ENCODE assay signal across 17 cellular contexts in genomic region chr3:168860592-168860991, GRCh38.
DNase-seq lines count a peak whose midpoint lies in the region; ATAC-seq and TF ChIP-seq lines count a peak whose summit lies in the region.
"Had no signal": no experiment of that assay in that cellular context is flagged by ENCODE, and none has a peak within 500 bp of the region (broad histone marks: within the 10 kb centered on the region; RNA-seq: fewer than 3 reads in every experiment).

No MANE protein-coding gene starts in this region.

- no peak for ATAC-seq in HG02623 (IDR thresholded peaks at IDR 0.05; ENCODE audit: unreplicated experiment)
- ATAC-seq in activated CD8-positive, alpha-beta T cell treated with anti-CD3 and anti-CD28 coated beads for 36 hours = no peak
- ATAC-seq: A549; CD8-positive, alpha-beta T cell had no signal

- H3K27me3 Mint-ChIP-seq in activated CD8-positive, alpha-beta T cell treated with anti-CD3 and anti-CD28 coated beads for 36 hours = no peaks in the 10 kb centered on the region
- H3K27me3 Mint-ChIP-seq: CD4-positive, alpha-beta T cell had no signal

- POLR2A ChIA-PET in activated CD8-positive, alpha-beta T cell treated with anti-CD3 and anti-CD28 coated beads for 36 hours (lab: Charles Lee) = no interaction called here

- H3K27ac ChIP-seq in 22Rv1 (peak overlapping the region; percentile 54), BLaER1 (no peak overlapping the region), hepatocyte (peak overlapping the region; percentile 65), stomach (peak overlapping the region; percentile 3 to 56 (median 44))
- H3K27ac ChIP-seq: A549, C4-2B had no signal

- H3K27me3 ChIP-seq in BLaER1 (no peaks in the 10 kb centered on the region), hepatocyte (no peaks in the 10 kb centered on the region), stomach (no peaks in the 10 kb centered on the region)

- H3K4me3 ChIP-seq in BLaER1 (no peak overlapping the region), hepatocyte (no peak overlapping the region), stomach (no peak overlapping the region)
- H3K4me3 ChIP-seq: A549 had no signal

- TF ChIP-seq EP300 in stomach (IDR thresholded peaks at IDR 0.05) = no peak

- no peaks in the 10 kb centered on the region for H3K79me2 ChIP-seq in hepatocyte

- CTCF ChIA-PET in activated CD8-positive, alpha-beta T cell treated with anti-CD3 and anti-CD28 coated beads for 36 hours (lab: Charles Lee) = no interaction called here

- H2AFZ ChIP-seq in hepatocyte = no peak overlapping the region

- 80% methylated on average over 5 of the region's 5 CpGs for WGBS in hepatocyte (ENCODE audit: low lambda C conversion rate, missing lambda C conversion rate)
- 31 to 66% (median 33%) methylated on average over 5 of the region's 5 CpGs for WGBS in stomach, 5 donors

- H3K9me3 Mint-ChIP-seq in activated CD8-positive, alpha-beta T cell treated with anti-CD3 and anti-CD28 coated beads for 36 hours = peaks cover 7% of the 10 kb centered on the region

- intact Hi-C loops in stomach (cut with DNase I; ENCODE audit: low total_unique reads) = no loop called here
- intact Hi-C loops in activated CD8-positive, alpha-beta T cell treated with anti-CD3 and anti-CD28 coated beads for 36 hours (cut with micrococcal nuclease) = no loop called here

- H3K4me2 ChIP-seq in BLaER1 = peak overlapping the region; percentile 83
- no peak overlapping the region for H3K4me2 ChIP-seq in hepatocyte
- H3K4me2 ChIP-seq: A549 had no signal

- H3K27ac Mint-ChIP-seq in activated CD8-positive, alpha-beta T cell treated with anti-CD3 and anti-CD28 coated beads for 36 hours = no peak overlapping the region
- H3K27ac Mint-ChIP-seq: B cell; CD4-positive, alpha-beta T cell; CD8-positive, alpha-beta T cell had no signal

- no peak overlapping the region for H3K9ac ChIP-seq in BLaER1

- H3K36me3 ChIP-seq in BLaER1 (no peaks in the 10 kb centered on the region), hepatocyte (replicated peaks; ENCODE audit: insufficient read depth, low read depth) (no peaks in the 10 kb centered on the region), stomach (no peaks in the 10 kb centered on the region)

- H3K4me1 ChIP-seq in BLaER1 = peaks cover 48% of the 10 kb centered on the region
- peaks cover 28% of the 10 kb centered on the region for H3K4me1 ChIP-seq in hepatocyte (ENCODE audit: insufficient read depth)
- H3K4me1 ChIP-seq in stomach = peaks cover 0 to 59% (median 18%) of the 10 kb centered on the region in 4 donors
- H3K4me1 ChIP-seq: A549 had no signal

- no peaks in the 10 kb centered on the region for H3K36me3 Mint-ChIP-seq in activated CD8-positive, alpha-beta T cell treated with anti-CD3 and anti-CD28 coated beads for 36 hours (ENCODE audit: low read depth)
- H3K36me3 Mint-ChIP-seq: CD8-positive, alpha-beta T cell had no signal

- no peak for TF ChIP-seq POLR2A in stomach (IDR thresholded peaks at IDR 0.05)

- H3K4me3 Mint-ChIP-seq in activated CD8-positive, alpha-beta T cell treated with anti-CD3 and anti-CD28 coated beads for 36 hours = no peak overlapping the region
- H3K4me3 Mint-ChIP-seq: B cell; CD4-positive, alpha-beta T cell; CD8-positive, alpha-beta T cell had no signal

- no peaks in the 10 kb centered on the region for H3K4me1 Mint-ChIP-seq in activated CD8-positive, alpha-beta T cell treated with anti-CD3 and anti-CD28 coated beads for 36 hours (ENCODE audit: low read depth)
- H3K4me1 Mint-ChIP-seq: B cell had no signal

- DNase-seq in hepatocyte (ENCODE audit: low spot score) (no peak), stomach (no peak), dermis blood vessel endothelial cell (no peak)
- DNase-seq in activated CD8-positive, alpha-beta T cell treated with anti-CD3 and anti-CD28 coated beads for 36 hours = no peak
- DNase-seq: AML-193; Caco-2; Calu3; CD4-positive, alpha-beta T cell; CD8-positive, alpha-beta T cell; DMS79 treated with DMSO at 0.1 percent for 48 hours; GF-D8 had no signal

- H3K9me3 ChIP-seq in BLaER1 (peaks cover 22% of the 10 kb centered on the region), hepatocyte (ENCODE audit: low read depth) (no peaks in the 10 kb centered on the region), stomach (peaks cover 0 to 10% (median 0%) of the 10 kb centered on the region in 4 donors)
- H3K9me3 ChIP-seq: A549 had no signal

- H4K20me1 ChIP-seq in BLaER1 = no peaks in the 10 kb centered on the region
- H4K20me1 ChIP-seq in hepatocyte (ENCODE audit: insufficient read depth, poor library complexity, severe bottlenecking) = no peaks in the 10 kb centered on the region

- no peak for TF ChIP-seq CTCF in 22Rv1 (IDR thresholded peaks at IDR 0.05)
- TF ChIP-seq CTCF in hepatocyte (IDR thresholded peaks at IDR 0.05; ENCODE audit: poor library complexity) = no peak
- TF ChIP-seq CTCF in stomach (IDR thresholded peaks at IDR 0.05) = no peak
- TF ChIP-seq CTCF in activated CD8-positive, alpha-beta T cell treated with anti-CD3 and anti-CD28 coated beads for 36 hours (IDR thresholded peaks at IDR 0.05) = no peak

- H3K9me2 ChIP-seq in hepatocyte (replicated peaks; ENCODE audit: insufficient read depth) = no peaks in the 10 kb centered on the region
